ENCODE assay signal across 1 cellular context in genomic region chr5:2903451-2904395, GRCh38.
TF ChIP-seq lines count a peak whose summit lies in the region.

No MANE protein-coding gene starts in this region.

TF ChIP-seq in H1, 55 proteins besides CTCF, POLR2A, EP300 and RAD21:
- TF ChIP-seq GTF2F1 (IDR thresholded peaks at IDR 0.05; ENCODE audit: borderline replicate concordance, low read depth, low read length) (no peak), PHF8 (conservative IDR thresholded peaks at IDR 0.05; ENCODE audit: low read depth, low read length) (no peak), EZH2 (IDR thresholded peaks at IDR 0.05; ENCODE audit: low read depth, low read length, severe bottlenecking) (no peak), JUN (IDR thresholded peaks at IDR 0.05; ENCODE audit: low read depth, low read length) (no peak), SP4 (IDR thresholded peaks at IDR 0.05; ENCODE audit: low read length) (no peak), CBX8 (IDR thresholded peaks at IDR 0.05; ENCODE audit: borderline replicate concordance, low read depth, low read length) (no peak), USF2 (IDR thresholded peaks at IDR 0.05; ENCODE audit: low read length) (no peak), GABPA (IDR thresholded peaks at IDR 0.05; ENCODE audit: borderline replicate concordance, insufficient read depth, low read length) (no peak), TAF1 (IDR thresholded peaks at IDR 0.05; ENCODE audit: low read depth, low read length) (no peak), E2F6 (IDR thresholded peaks at IDR 0.05) (no peak), YY1 (IDR thresholded peaks at IDR 0.05; ENCODE audit: low read depth, low read length) (no peak), KDM4A (IDR thresholded peaks at IDR 0.05; ENCODE audit: low read depth, low read length, severe bottlenecking) (no peak), BRCA1 (IDR thresholded peaks at IDR 0.05; ENCODE audit: low read depth, low read length) (no peak), CTBP2 (IDR thresholded peaks at IDR 0.05; ENCODE audit: borderline replicate concordance, insufficient read depth, insufficient read length, low read length) (no peak), POLR2AphosphoS5 (IDR thresholded peaks at IDR 0.05; ENCODE audit: low read depth, low read length) (no peak), SUZ12 (IDR thresholded peaks at IDR 0.05; ENCODE audit: low read length) (no peak), JUND (IDR thresholded peaks at IDR 0.05; ENCODE audit: low read length) (no peak), CHD2 (IDR thresholded peaks at IDR 0.05; ENCODE audit: low read length) (no peak), TBP (IDR thresholded peaks at IDR 0.05; ENCODE audit: low read depth, low read length) (no peak)
